In genomic region chr4:173509031-173510001, GRCh38 we compare ENCODE assay signal across 1 cellular context.
TF ChIP-seq lines count a peak whose summit lies in the region.

No MANE protein-coding gene starts in this region.

TF ChIP-seq in IMR-90, 13 proteins besides CTCF, POLR2A, EP300 and RAD21 (continued from another document):
- TF ChIP-seq BHLHE40 (IDR thresholded peaks at IDR 0.05; ENCODE audit: low read depth, low read length) (no peak), MAZ (IDR thresholded peaks at IDR 0.05; ENCODE audit: borderline replicate concordance, low read depth, low read length) (no peak), CHD1 (IDR thresholded peaks at IDR 0.05; ENCODE audit: low read depth, low read length) (no peak), RFX5 (IDR thresholded peaks at IDR 0.05; ENCODE audit: low read depth, low read length) (no peak), SMC3 (IDR thresholded peaks at IDR 0.05; ENCODE audit: low read depth, low read length) (no peak), USF2 (IDR thresholded peaks at IDR 0.05; ENCODE audit: low read depth, low read length) (no peak)
